In genomic region chr4:27318740-27319139, GRCh38 we compare ENCODE assay signal across 8 cellular contexts.
DNase-seq lines count a peak whose midpoint lies in the region; ATAC-seq and TF ChIP-seq lines count a peak whose summit lies in the region.

No MANE protein-coding gene starts in this region.

- H3K4me1 Mint-ChIP-seq in activated CD8-positive, alpha-beta T cell treated with anti-CD3 and anti-CD28 coated beads for 36 hours (ENCODE audit: low read depth), result no peaks in the 10 kb centered on the region

- no peak overlapping the region for H3K4me3 ChIP-seq in Jurkat, Clone E6-1 (ENCODE audit: low read length)

- DNase-seq in activated T-cell treated with anti-CD3 and anti-CD28 coated beads for 48 hours (ENCODE audit: low read depth) (peak; percentile 3), left colon (peak; percentile 30 to 63), sciatic nerve (ENCODE audit: low spot score) (no peak), cerebellum (ENCODE audit: low spot score) (no peak)
- DNase-seq in activated T-cell treated with anti-CD3 and anti-CD28 coated beads, Interleukin-2, amount 50 U/mL, for 1 hour, result no peak
- DNase-seq in Jurkat, Clone E6-1 (ENCODE audit: low read depth, low spot score), result peak; percentile 16
- peak; percentile 47 for DNase-seq in activated CD8-positive, alpha-beta T cell treated with anti-CD3 and anti-CD28 coated beads for 36 hours

- no peak overlapping the region for H3K4me3 Mint-ChIP-seq in activated CD8-positive, alpha-beta T cell treated with anti-CD3 and anti-CD28 coated beads for 36 hours

- H3K27ac Mint-ChIP-seq in activated CD8-positive, alpha-beta T cell treated with anti-CD3 and anti-CD28 coated beads for 36 hours, result no peak overlapping the region

- intact Hi-C loops in activated CD8-positive, alpha-beta T cell treated with anti-CD3 and anti-CD28 coated beads for 36 hours (cut with micrococcal nuclease), result no loop called here
- intact Hi-C loops in left colon (cut with DNase I, micrococcal nuclease), result no loop called here
- intact Hi-C loops in sciatic nerve (cut with DNase I), result no loop called here

- no peak for ATAC-seq in activated CD8-positive, alpha-beta T cell treated with anti-CD3 and anti-CD28 coated beads for 36 hours
- ATAC-seq in left colon (peak; percentile 25), HG03039 (IDR thresholded peaks at IDR 0.05; ENCODE audit: unreplicated experiment) (no peak), sciatic nerve (no peak)

- TF ChIP-seq CTCF in activated CD8-positive, alpha-beta T cell treated with anti-CD3 and anti-CD28 coated beads for 36 hours (IDR thresholded peaks at IDR 0.05), result no peak

- peaks cover 7% of the 10 kb centered on the region for H3K27me3 Mint-ChIP-seq in activated CD8-positive, alpha-beta T cell treated with anti-CD3 and anti-CD28 coated beads for 36 hours

- CTCF ChIA-PET in activated CD8-positive, alpha-beta T cell treated with anti-CD3 and anti-CD28 coated beads for 36 hours (lab: Charles Lee), result no interaction called here

- POLR2A ChIA-PET in activated CD8-positive, alpha-beta T cell treated with anti-CD3 and anti-CD28 coated beads for 36 hours (lab: Charles Lee), result no interaction called here

- H3K36me3 Mint-ChIP-seq in activated CD8-positive, alpha-beta T cell treated with anti-CD3 and anti-CD28 coated beads for 36 hours (ENCODE audit: low read depth), result no peaks in the 10 kb centered on the region

- H3K9me3 Mint-ChIP-seq in activated CD8-positive, alpha-beta T cell treated with anti-CD3 and anti-CD28 coated beads for 36 hours, result no peaks in the 10 kb centered on the region

Comparison
In these comparisons a context has a peak if more than half of its experiments do, and no peak if none do; other contexts are left out.
1. DNase-seq: peak in activated T-cell treated with anti-CD3 and anti-CD28 coated beads for 48 hours (single experiment), Jurkat, Clone E6-1 (single experiment), activated CD8-positive, alpha-beta T cell treated with anti-CD3 and anti-CD28 coated beads for 36 hours (single experiment) and left colon (2 of 2); none in activated T-cell treated with anti-CD3 and anti-CD28 coated beads, Interleukin-2, amount 50 U/mL, for 1 hour (single experiment), sciatic nerve (single experiment) and cerebellum (single experiment).